In the genomic region with DNA sequence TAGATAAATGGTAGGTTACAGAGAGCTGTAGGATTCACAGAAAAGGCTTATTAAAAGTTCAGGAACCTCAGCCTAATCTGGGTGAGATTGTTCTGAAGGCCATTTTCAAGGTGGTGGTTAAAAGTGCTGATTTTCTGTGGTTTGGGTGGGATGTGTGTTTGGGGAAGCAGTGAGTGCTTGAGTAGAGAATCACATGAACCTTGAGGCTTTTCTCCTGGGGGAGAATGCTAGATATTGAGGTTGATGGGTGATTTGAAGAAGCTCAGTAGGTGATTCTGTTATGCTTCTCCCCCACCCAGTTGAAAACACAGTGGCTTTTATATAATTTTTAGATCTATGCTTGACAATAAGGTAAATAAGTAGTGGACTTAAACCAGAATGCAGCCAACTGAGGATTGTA, we compare ENCODE assay signal across 18 cellular contexts. TPM values are rescaled to one million over a fixed set of nuclear protein-coding genes. Genes with fewer than 3 reads are reported as not detected.
A peak's percentile ranks its signal among the peaks of the same experiment; 100 is the strongest.
DNase-seq lines count a peak whose midpoint lies in the region; ATAC-seq and TF ChIP-seq lines count a peak whose summit lies in the region.
"Had no signal": no experiment of that assay in that cellular context is flagged by ENCODE, and none has a peak within 500 bp of the region (broad histone marks: within the 10 kb centered on the region; RNA-seq: fewer than 3 reads in every experiment).

No MANE protein-coding gene starts in this region.

- ATAC-seq in HG02678 (IDR thresholded peaks at IDR 0.05; ENCODE audit: unreplicated experiment) (peak; percentile 43), WTC11 (no peak), HG02981 (IDR thresholded peaks at IDR 0.05; ENCODE audit: unreplicated experiment) (no peak)
- ATAC-seq: esophagus mucosa, left ventricle myocardium superior had no signal

- H3K27ac Mint-ChIP-seq in WTC11: peak overlapping the region; percentile 54; the same call in 1 of the 2 replicates
- peak overlapping the region; percentile 8 for H3K27ac Mint-ChIP-seq in progenitor cell of endocrine pancreas
- H3K27ac Mint-ChIP-seq in endothelial cell (ENCODE audit: unreplicated experiment): no peak overlapping the region
- H3K27ac Mint-ChIP-seq: activated CD4-positive, alpha-beta T cell treated with anti-CD3 and anti-CD28 coated beads, Interleukin-2, amount 10 ng/mL, durations not matched to agents 7 days and 5 days; neural progenitor cell had no signal

- DNase-seq in GM13976 (ENCODE audit: low spot score): peak; percentile 34
- no peak for DNase-seq in WTC11 (ENCODE audit: low spot score)
- DNase-seq in progenitor cell of endocrine pancreas (ENCODE audit: low spot score, unreplicated experiment): no peak
- no peak for DNase-seq in Ammon's horn (ENCODE audit: low spot score)
- DNase-seq in amniotic stem cell (lab: John Stamatoyannopoulos, UW): no peak
- no peak for DNase-seq in endothelial cell (ENCODE audit: low spot score)
- DNase-seq: activated CD4-positive, alpha-beta T cell treated with anti-CD3 and anti-CD28 coated beads, Interleukin-2, amount 10 ng/mL, durations not matched to agents 7 days and 5 days; activated naive CD4-positive, alpha-beta T cell treated with anti-CD3 and anti-CD28 coated beads, Interleukin-2, amount 50 U/mL, for 16 hours; cerebellar nuclear complex; left ventricle myocardium superior; NCI-H1048; NCI-H446; sigmoid colon; substantia nigra had no signal

- H3K9me3 Mint-ChIP-seq in WTC11: 0 out of 2 replicates have a peak, but pooled peaks cover 3% of the 10 kb centered on the region
- no peaks in the 10 kb centered on the region for H3K9me3 Mint-ChIP-seq in progenitor cell of endocrine pancreas (ENCODE audit: low read depth)
- no peaks in the 10 kb centered on the region for H3K9me3 Mint-ChIP-seq in endothelial cell (ENCODE audit: unreplicated experiment)
- H3K9me3 Mint-ChIP-seq: activated CD4-positive, alpha-beta T cell treated with anti-CD3 and anti-CD28 coated beads, Interleukin-2, amount 10 ng/mL, durations not matched to agents 7 days and 5 days had no signal

- H3K4me3 Mint-ChIP-seq in WTC11 (no peak overlapping the region), progenitor cell of endocrine pancreas (ENCODE audit: low read depth) (no peak overlapping the region), endothelial cell (ENCODE audit: unreplicated experiment) (no peak overlapping the region)
- H3K4me3 Mint-ChIP-seq: activated CD4-positive, alpha-beta T cell treated with anti-CD3 and anti-CD28 coated beads, Interleukin-2, amount 10 ng/mL, durations not matched to agents 7 days and 5 days; neural progenitor cell had no signal

- no peak for TF ChIP-seq CTCF in GM13976 (IDR thresholded peaks at IDR 0.05; ENCODE audit: borderline replicate concordance, control extremely low read depth, extremely low read depth, insufficient read depth, missing control alignments)
- no peak for TF ChIP-seq CTCF in WTC11 (IDR thresholded peaks at IDR 0.05)
- TF ChIP-seq CTCF in progenitor cell of endocrine pancreas (IDR thresholded peaks at IDR 0.05; ENCODE audit: unreplicated experiment): no peak
- TF ChIP-seq CTCF in endothelial cell (IDR thresholded peaks at IDR 0.05; ENCODE audit: unreplicated experiment): no peak

- H3K36me3 Mint-ChIP-seq in WTC11 (peaks cover 6% of the 10 kb centered on the region; the same call in 1 of the 2 replicates), progenitor cell of endocrine pancreas (ENCODE audit: insufficient read depth) (peaks cover 1% of the 10 kb centered on the region), endothelial cell (ENCODE audit: low read depth, unreplicated experiment) (peaks cover 5% of the 10 kb centered on the region)

- H3K4me1 Mint-ChIP-seq in WTC11 (peaks cover 58% of the 10 kb centered on the region), progenitor cell of endocrine pancreas (ENCODE audit: low read depth) (peaks cover 19% of the 10 kb centered on the region), endothelial cell (ENCODE audit: unreplicated experiment) (peaks cover 49% of the 10 kb centered on the region)

- H3K27me3 Mint-ChIP-seq in WTC11 (ENCODE audit: low read depth) (no peaks in the 10 kb centered on the region), progenitor cell of endocrine pancreas (no peaks in the 10 kb centered on the region), endothelial cell (ENCODE audit: unreplicated experiment) (no peaks in the 10 kb centered on the region)
- H3K27me3 Mint-ChIP-seq: activated CD4-positive, alpha-beta T cell treated with anti-CD3 and anti-CD28 coated beads, Interleukin-2, amount 10 ng/mL, durations not matched to agents 7 days and 5 days had no signal

- in situ Hi-C loops in GM13976 (cut with MboI; ENCODE audit: low sequenced_read_pairs, unreplicated experiment): loop anchor here (10.0 kb wide), 2 partner anchors 227 to 427 kb away; no protein-coding TSS in a partner anchor

- CTCF ChIA-PET in WTC11 (lab: Charles Lee): no interaction called here

- POLR2A ChIA-PET in WTC11 (lab: Charles Lee): no interaction called here

TF ChIP-seq in WTC11, 78 proteins besides CTCF, POLR2A, EP300 and RAD21 (continues in another document):
- TF ChIP-seq RELA (CRISPR knock-in tag; IDR thresholded peaks at IDR 0.05; ENCODE audit: borderline replicate concordance): no peak
- no peak for TF ChIP-seq ZNF317 (CRISPR knock-in tag; IDR thresholded peaks at IDR 0.05; ENCODE audit: borderline replicate concordance, low read depth)
- TF ChIP-seq, protein P1, sequence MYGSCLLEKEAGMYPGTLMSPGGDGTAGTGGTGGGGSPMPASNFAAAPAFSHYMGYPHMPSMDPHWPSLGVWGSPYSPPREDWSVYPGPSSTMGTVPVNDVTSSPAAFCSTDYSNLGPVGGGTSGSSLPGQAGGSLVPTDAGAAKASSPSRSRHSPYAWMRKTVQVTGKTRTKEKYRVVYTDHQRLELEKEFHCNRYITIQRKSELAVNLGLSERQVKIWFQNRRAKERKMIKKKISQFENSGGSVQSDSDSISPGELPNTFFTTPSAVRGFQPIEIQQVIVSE (CRISPR knock-in tag; IDR thresholded peaks at IDR 0.05; ENCODE audit: borderline replicate concordance): no peak
- TF ChIP-seq ETV6 (CRISPR knock-in tag; IDR thresholded peaks at IDR 0.05): no peak
- TF ChIP-seq, protein P2, sequence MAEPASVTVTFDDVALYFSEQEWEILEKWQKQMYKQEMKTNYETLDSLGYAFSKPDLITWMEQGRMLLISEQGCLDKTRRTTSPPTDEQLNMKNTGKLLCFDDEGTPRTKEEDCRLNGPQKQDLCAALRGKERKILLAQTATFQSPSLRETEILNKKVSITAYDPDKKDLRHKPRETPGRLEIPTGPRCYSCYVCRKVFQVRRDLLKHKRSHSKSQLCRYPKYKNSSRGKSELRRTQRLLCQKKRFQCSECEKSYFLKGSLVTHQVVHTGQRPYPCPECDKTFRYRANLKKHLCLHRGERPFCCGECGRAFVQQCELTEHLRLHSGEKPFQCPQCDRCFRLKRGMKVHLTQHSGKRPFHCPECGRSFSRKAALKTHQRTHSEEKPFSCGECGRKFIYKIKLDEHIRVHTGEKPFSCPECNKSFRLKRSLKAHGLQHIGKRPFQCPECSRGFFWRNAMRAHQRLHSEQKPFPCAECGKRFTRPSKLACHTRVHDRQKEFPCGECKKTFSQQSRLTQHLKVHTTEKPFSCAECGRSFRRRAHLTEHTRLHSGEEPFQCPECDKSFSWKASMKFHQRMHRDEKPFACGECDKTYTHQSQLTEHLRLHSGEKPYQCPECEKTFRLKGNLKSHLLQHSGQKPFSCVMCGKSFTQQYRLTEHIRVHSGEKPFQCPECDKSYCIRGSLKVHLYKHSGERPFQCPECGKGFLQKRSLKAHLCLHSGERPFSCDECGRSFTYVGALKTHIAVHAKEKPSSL (CRISPR knock-in tag; conservative IDR thresholded peaks at IDR 0.05): no peak
- TF ChIP-seq JUN (CRISPR knock-in tag; IDR thresholded peaks at IDR 0.05): no peak
- TF ChIP-seq, protein P3, sequence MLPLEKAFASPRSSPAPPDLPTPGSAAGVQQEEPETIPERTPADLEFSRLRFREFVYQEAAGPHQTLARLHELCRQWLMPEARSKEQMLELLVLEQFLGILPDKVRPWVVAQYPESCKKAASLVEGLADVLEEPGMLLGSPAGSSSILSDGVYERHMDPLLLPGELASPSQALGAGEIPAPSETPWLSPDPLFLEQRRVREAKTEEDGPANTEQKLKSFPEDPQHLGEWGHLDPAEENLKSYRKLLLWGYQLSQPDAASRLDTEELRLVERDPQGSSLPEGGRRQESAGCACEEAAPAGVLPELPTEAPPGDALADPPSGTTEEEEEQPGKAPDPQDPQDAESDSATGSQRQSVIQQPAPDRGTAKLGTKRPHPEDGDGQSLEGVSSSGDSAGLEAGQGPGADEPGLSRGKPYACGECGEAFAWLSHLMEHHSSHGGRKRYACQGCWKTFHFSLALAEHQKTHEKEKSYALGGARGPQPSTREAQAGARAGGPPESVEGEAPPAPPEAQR (CRISPR knock-in tag; IDR thresholded peaks at IDR 0.05): no peak
- TF ChIP-seq KAT7 (CRISPR knock-in tag; IDR thresholded peaks at IDR 0.05; ENCODE audit: borderline replicate concordance): no peak
- TF ChIP-seq NR2C2 (CRISPR knock-in tag; IDR thresholded peaks at IDR 0.05): no peak
- TF ChIP-seq, protein P4, sequence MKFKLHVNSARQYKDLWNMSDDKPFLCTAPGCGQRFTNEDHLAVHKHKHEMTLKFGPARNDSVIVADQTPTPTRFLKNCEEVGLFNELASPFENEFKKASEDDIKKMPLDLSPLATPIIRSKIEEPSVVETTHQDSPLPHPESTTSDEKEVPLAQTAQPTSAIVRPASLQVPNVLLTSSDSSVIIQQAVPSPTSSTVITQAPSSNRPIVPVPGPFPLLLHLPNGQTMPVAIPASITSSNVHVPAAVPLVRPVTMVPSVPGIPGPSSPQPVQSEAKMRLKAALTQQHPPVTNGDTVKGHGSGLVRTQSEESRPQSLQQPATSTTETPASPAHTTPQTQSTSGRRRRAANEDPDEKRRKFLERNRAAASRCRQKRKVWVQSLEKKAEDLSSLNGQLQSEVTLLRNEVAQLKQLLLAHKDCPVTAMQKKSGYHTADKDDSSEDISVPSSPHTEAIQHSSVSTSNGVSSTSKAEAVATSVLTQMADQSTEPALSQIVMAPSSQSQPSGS (CRISPR knock-in tag; IDR thresholded peaks at IDR 0.05; ENCODE audit: borderline replicate concordance, low read depth): no peak

RNA-seq across cellular contexts. Expression of a gene that starts 7.9 kb away (rescaled TPM):
- total RNA-seq in WTC11 (2021) (68.3 to 76.6 TPM (median 71.0 TPM) in 3 replicates), progenitor cell of endocrine pancreas (101 and 105 TPM in 2 replicates), endothelial cell (ENCODE audit: unreplicated experiment) (79.1 TPM)
